ENCODE assay signal across 8 cellular contexts in genomic region chr3:57715672-57716071, GRCh38.
"Had no signal": no experiment of that assay in that cellular context is flagged by ENCODE, and none has a peak within 500 bp of the region (broad histone marks: within the 10 kb centered on the region; RNA-seq: fewer than 3 reads in every experiment).

No MANE protein-coding gene starts in this region.

- FAIRE-seq: G401.6, GM12878, GM12891, GM12892, GM18507, GM19239 had no signal

- ATAC-seq: GM12878 had no signal

- DNase-seq: GDM1, GF-D8 had no signal

- H3K4me3 ChIP-seq: GM12878 had no signal
